ENCODE assay signal across 1 cellular context in the genomic region with DNA sequence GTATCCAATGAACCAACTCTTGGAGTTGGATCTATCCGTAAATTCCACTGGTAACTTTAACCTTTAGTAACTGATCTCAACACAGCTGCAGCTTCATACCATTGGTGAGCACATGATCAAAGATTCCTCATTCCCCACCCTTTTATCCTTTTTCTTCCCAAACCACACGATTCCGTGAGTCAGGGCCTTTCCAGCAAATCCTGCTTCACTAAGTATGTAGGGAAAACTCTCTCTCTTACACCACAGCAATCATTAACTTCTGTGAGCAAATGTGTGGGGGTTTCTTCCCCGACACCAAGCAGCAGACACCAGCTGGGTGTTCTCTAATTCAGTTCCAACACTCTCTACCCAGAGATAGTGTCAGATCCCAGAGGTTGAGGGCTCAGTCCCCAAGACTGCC.
TF ChIP-seq lines count a peak whose summit lies in the region.

No MANE protein-coding gene starts in this region.

TF ChIP-seq in GM12878, 131 proteins besides CTCF, POLR2A, EP300 and RAD21 (continued from another document):
- TF ChIP-seq, protein P1, sequence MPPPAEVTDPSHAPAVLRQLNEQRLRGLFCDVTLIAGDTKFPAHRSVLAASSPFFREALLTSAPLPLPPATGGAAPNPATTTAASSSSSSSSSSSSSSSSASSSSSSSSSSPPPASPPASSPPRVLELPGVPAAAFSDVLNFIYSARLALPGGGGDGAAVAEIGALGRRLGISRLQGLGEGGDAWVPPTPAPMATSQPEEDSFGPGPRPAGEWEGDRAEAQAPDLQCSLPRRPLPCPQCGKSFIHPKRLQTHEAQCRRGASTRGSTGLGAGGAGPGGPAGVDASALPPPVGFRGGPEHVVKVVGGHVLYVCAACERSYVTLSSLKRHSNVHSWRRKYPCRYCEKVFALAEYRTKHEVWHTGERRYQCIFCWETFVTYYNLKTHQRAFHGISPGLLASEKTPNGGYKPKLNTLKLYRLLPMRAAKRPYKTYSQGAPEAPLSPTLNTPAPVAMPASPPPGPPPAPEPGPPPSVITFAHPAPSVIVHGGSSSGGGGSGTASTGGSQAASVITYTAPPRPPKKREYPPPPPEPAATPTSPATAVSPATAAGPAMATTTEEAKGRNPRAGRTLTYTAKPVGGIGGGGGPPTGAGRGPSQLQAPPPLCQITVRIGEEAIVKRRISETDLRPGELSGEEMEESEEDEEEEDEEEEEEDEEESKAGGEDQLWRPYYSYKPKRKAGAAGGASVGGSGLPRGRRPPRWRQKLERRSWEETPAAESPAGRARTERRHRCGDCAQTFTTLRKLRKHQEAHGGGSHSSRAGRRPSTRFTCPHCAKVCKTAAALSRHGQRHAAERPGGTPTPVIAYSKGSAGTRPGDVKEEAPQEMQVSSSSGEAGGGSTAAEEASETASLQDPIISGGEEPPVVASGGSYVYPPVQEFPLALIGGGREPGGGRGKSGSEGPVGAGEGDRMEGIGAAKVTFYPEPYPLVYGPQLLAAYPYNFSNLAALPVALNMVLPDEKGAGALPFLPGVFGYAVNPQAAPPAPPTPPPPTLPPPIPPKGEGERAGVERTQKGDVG (CRISPR knock-in tag; IDR thresholded peaks at IDR 0.05) = no peak
